Comparison of ENCODE assay signal across 2 cellular contexts in genomic region chr22:23984430-23984829, GRCh38.
TF ChIP-seq lines count a peak whose summit lies in the region.

No MANE protein-coding gene starts in this region.

TF ChIP-seq in liver, 16 proteins besides CTCF, POLR2A, EP300 and RAD21:
- TF ChIP-seq HNF4G (IDR thresholded peaks at IDR 0.05) (no peak), FOXA2 (IDR thresholded peaks at IDR 0.05) (no peak)

TF ChIP-seq in HepG2, 621 proteins besides CTCF, POLR2A, EP300 and RAD21:
- no peak for TF ChIP-seq TP53 (CRISPR knock-in tag; conservative IDR thresholded peaks at IDR 0.05)
- no peak for TF ChIP-seq HIVEP1 (CRISPR knock-in tag; IDR thresholded peaks at IDR 0.05)
- no peak for TF ChIP-seq CCDC6 (CRISPR knock-in tag; IDR thresholded peaks at IDR 0.05)
- TF ChIP-seq RAD51 (IDR thresholded peaks at IDR 0.05; ENCODE audit: borderline replicate concordance), result no peak
- no peak for TF ChIP-seq KLF15 (CRISPR knock-in tag; IDR thresholded peaks at IDR 0.05; ENCODE audit: borderline replicate concordance)
- TF ChIP-seq ZNF280B (CRISPR knock-in tag; IDR thresholded peaks at IDR 0.05; ENCODE audit: borderline replicate concordance), result no peak
- TF ChIP-seq ZIK1 (CRISPR knock-in tag; IDR thresholded peaks at IDR 0.05; ENCODE audit: borderline replicate concordance, low read depth), result no peak
- no peak for TF ChIP-seq ZBTB7B (CRISPR knock-in tag; IDR thresholded peaks at IDR 0.05)
- no peak for TF ChIP-seq STAT5B (CRISPR knock-in tag; IDR thresholded peaks at IDR 0.05)
- no peak for TF ChIP-seq ZNF484 (CRISPR knock-in tag; IDR thresholded peaks at IDR 0.05; ENCODE audit: borderline replicate concordance, low read depth)
- TF ChIP-seq SOX13 (IDR thresholded peaks at IDR 0.05), result no peak
- TF ChIP-seq SOX13 (CRISPR knock-in tag; conservative IDR thresholded peaks at IDR 0.05 in 1 of 2, IDR thresholded peaks at IDR 0.05 in 1 of 2), result no peak
- no peak for TF ChIP-seq ZNF589 (CRISPR knock-in tag; conservative IDR thresholded peaks at IDR 0.05)
- TF ChIP-seq FOXO1 (CRISPR knock-in tag; IDR thresholded peaks at IDR 0.05), result no peak
- no peak for TF ChIP-seq ZNF264 (CRISPR knock-in tag; IDR thresholded peaks at IDR 0.05)
- TF ChIP-seq ADNP (CRISPR knock-in tag; IDR thresholded peaks at IDR 0.05), result no peak
